Comparison of ENCODE assay signal across 8 cellular contexts in the genomic region with DNA sequence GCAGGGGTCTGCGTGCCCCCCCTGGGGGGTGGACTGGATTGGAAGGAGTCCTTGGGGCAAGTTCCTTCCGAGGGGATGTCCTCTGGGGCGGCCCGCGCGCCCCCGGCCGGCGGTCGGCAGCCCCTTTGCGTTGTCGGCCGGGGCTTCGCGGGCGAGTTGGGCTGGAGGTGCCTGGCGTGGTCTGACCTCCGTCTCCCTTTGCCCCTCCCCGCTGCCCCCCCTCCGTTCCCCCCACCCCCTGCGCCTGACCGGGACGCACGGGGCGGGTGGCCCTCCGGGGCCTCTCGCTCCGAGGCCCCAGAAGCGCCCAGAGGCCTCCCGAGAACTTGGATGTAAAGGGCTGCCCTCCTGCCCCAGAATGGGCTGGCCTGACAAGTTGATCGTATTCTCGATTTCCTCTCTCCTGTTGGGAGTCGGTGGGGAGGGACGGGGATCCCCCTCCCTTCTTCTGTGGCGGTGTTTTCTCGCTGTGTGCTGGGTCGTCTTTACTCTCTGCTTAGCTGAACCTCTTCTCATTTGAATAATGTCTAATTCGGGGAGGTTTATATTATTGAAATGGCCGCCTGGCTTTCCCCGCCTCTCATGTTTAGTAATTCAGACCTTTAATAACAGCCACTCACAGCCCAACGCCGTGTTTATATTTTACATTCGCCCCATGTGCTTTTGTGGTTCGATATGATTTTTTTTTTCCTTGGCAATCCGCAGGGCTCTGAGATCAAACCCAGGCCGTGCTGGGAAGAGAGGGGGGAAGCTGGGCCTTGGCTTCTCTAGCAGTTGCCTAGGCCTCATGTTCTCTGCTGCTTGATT. TPM values are rescaled to one million over a fixed set of nuclear protein-coding genes. Genes with fewer than 3 reads are reported as not detected.
A peak's percentile ranks its signal among the peaks of the same experiment; 100 is the strongest.
DNase-seq lines count a peak whose midpoint lies in the region; ATAC-seq, FAIRE-seq and TF ChIP-seq lines count a peak whose summit lies in the region.

No MANE protein-coding gene starts in this region.

- ATAC-seq in GM21381 (IDR thresholded peaks at IDR 0.05; ENCODE audit: unreplicated experiment) = peak; percentile 49
- peak; percentile 41 to 47 for ATAC-seq in activated T-cell treated with anti-CD3 and anti-CD28 coated beads, Interleukin-2, amount 50 U/mL, for 4 hours
- ATAC-seq in naive B cell (ENCODE audit: low read depth in 2 of 2) = peak; percentile 54 to 57
- ATAC-seq in stimulated activated effector memory CD8-positive, alpha-beta T cell treated with anti-CD3 and anti-CD28 coated beads, Interleukin-12 subunit alpha, Interleukin-12 subunit beta, amount 100 ng/mL, for 72 hours = peak; percentile 70

- peak overlapping the region; percentile 85 for H3K4me2 ChIP-seq in PC-9

- H3K4me3 Mint-ChIP-seq in activated T-cell treated with anti-CD3 and anti-CD28 coated beads, Interleukin-2, amount 50 U/mL, for 4 hours = peak overlapping the region; percentile 90
- peak overlapping the region; percentile 87 to 99 (median 98) for H3K4me3 Mint-ChIP-seq in naive B cell
- H3K4me3 Mint-ChIP-seq in stimulated activated effector memory CD8-positive, alpha-beta T cell treated with anti-CD3 and anti-CD28 coated beads, Interleukin-12 subunit alpha, Interleukin-12 subunit beta, amount 100 ng/mL, for 72 hours = peak overlapping the region; percentile 90

- peak overlapping the region; percentile 93 for H2AFZ ChIP-seq in PC-9

- H3K79me2 ChIP-seq in PC-9 (ENCODE audit: low read depth) = peaks cover 52% of the 10 kb centered on the region

- no peaks in the 10 kb centered on the region for H3K36me3 ChIP-seq in PC-9 (ENCODE audit: low read depth)
- no peaks in the 10 kb centered on the region for H3K36me3 ChIP-seq in esophagus squamous epithelium

- CTCF ChIA-PET in PC-9 (lab: Charles Lee) = interaction anchor here (0.6 kb wide), 1 partner anchor 1433 kb away, joined by 3 read pairs; no protein-coding TSS in a partner anchor

- intact Hi-C loops in PC-9 (cut with micrococcal nuclease; ENCODE audit: unreplicated experiment) = loop anchor here (5.0 to 10.0 kb wide), 5 partner anchors 45 to 1590 kb away; a partner anchor contains a TSS
- intact Hi-C loops in esophagus squamous epithelium (cut with DNase I) = no loop called here

- H3K27ac ChIP-seq in PC-9 (peak overlapping the region; percentile 82), esophagus squamous epithelium (peak overlapping the region; percentile 95 to 99 (median 98))

- no peaks in the 10 kb centered on the region for H3K9me2 ChIP-seq in PC-9 (ENCODE audit: insufficient read depth)

- H3K9me3 ChIP-seq in PC-9 (ENCODE audit: insufficient read depth, low read depth) (no peaks in the 10 kb centered on the region; the same call in 1 of the 2 replicates), esophagus squamous epithelium (no peaks in the 10 kb centered on the region)

- H3F3A ChIP-seq in PC-9 (ENCODE audit: insufficient read depth, low read depth) = peaks cover 20% of the 10 kb centered on the region

- H3K4me3 ChIP-seq in PC-9 = peak overlapping the region; percentile 70
- H3K4me3 ChIP-seq in esophagus squamous epithelium = peak overlapping the region; percentile 74 to 95 (median 82)

- peaks cover 48% of the 10 kb centered on the region for H3K4me1 ChIP-seq in PC-9 (replicated peaks; ENCODE audit: insufficient read depth)
- peaks cover 0 to 49% (median 11%) of the 10 kb centered on the region in 3 donors for H3K4me1 ChIP-seq in esophagus squamous epithelium

- FAIRE-seq in D721Med (lab: Jason Lieb, UNC) = peak; percentile 80

- peak overlapping the region; percentile 95 to 99 (median 98) for H3K27ac Mint-ChIP-seq in naive B cell
- H3K27ac Mint-ChIP-seq in stimulated activated effector memory CD8-positive, alpha-beta T cell treated with anti-CD3 and anti-CD28 coated beads, Interleukin-12 subunit alpha, Interleukin-12 subunit beta, amount 100 ng/mL, for 72 hours = peak overlapping the region; percentile 96

- POLR2A ChIA-PET in PC-9 (lab: Charles Lee; ENCODE audit: unreplicated experiment) = interaction anchor here (0.6 to 0.7 kb wide), 2 partner anchors 120 to 1625 kb away, joined by 4 to 6 read pairs; no protein-coding TSS in a partner anchor

- 0% methylated on average over 12 to 17 of the region's 46 CpGs for whole genome bisulfite sequencing in esophagus squamous epithelium, 2 donors

- H3K27me3 Mint-ChIP-seq in activated T-cell treated with anti-CD3 and anti-CD28 coated beads, Interleukin-2, amount 50 U/mL, for 4 hours (ENCODE audit: low read depth) = no peaks in the 10 kb centered on the region
- no peaks in the 10 kb centered on the region for H3K27me3 Mint-ChIP-seq in naive B cell

- no peaks in the 10 kb centered on the region for H3K36me3 Mint-ChIP-seq in activated T-cell treated with anti-CD3 and anti-CD28 coated beads, Interleukin-2, amount 50 U/mL, for 4 hours (ENCODE audit: insufficient read depth)
- H3K36me3 Mint-ChIP-seq in naive B cell = peaks cover 2 to 4% of the 10 kb centered on the region in 2 donors
- H3K36me3 Mint-ChIP-seq in stimulated activated effector memory CD8-positive, alpha-beta T cell treated with anti-CD3 and anti-CD28 coated beads, Interleukin-12 subunit alpha, Interleukin-12 subunit beta, amount 100 ng/mL, for 72 hours = peaks cover 37% of the 10 kb centered on the region

- peak in 3 of 4 donors; percentile 84 to 94 (median 85) for TF ChIP-seq POLR2A in esophagus squamous epithelium (IDR thresholded peaks at IDR 0.05)

- BruUV-seq in PC-9 (replicated peaks; lab: Mats Ljungman, UMichigan) = no TSS peak

- peaks cover under 1% of the 10 kb centered on the region for H3K9me3 Mint-ChIP-seq in activated T-cell treated with anti-CD3 and anti-CD28 coated beads, Interleukin-2, amount 50 U/mL, for 4 hours
- H3K9me3 Mint-ChIP-seq in naive B cell = peaks cover 0 to 1% (median under 1%) of the 10 kb centered on the region in 7 donors
- no peaks in the 10 kb centered on the region for H3K9me3 Mint-ChIP-seq in stimulated activated effector memory CD8-positive, alpha-beta T cell treated with anti-CD3 and anti-CD28 coated beads, Interleukin-12 subunit alpha, Interleukin-12 subunit beta, amount 100 ng/mL, for 72 hours

- TF ChIP-seq CTCF in D721Med (IDR thresholded peaks at IDR 0.05; ENCODE audit: insufficient read depth, missing control alignments) (no peak), PC-9 (conservative IDR thresholded peaks at IDR 0.05) (no peak), esophagus squamous epithelium (IDR thresholded peaks at IDR 0.05) (no peak)

- no peaks in the 10 kb centered on the region for H4K20me1 ChIP-seq in PC-9 (ENCODE audit: insufficient read depth)

- no peaks in the 10 kb centered on the region for H3K27me3 ChIP-seq in PC-9 (ENCODE audit: insufficient read depth, low read depth)
- H3K27me3 ChIP-seq in esophagus squamous epithelium = no peaks in the 10 kb centered on the region

- H3K4me1 Mint-ChIP-seq in activated T-cell treated with anti-CD3 and anti-CD28 coated beads, Interleukin-2, amount 50 U/mL, for 4 hours (ENCODE audit: low read depth) = peaks cover 43% of the 10 kb centered on the region
- H3K4me1 Mint-ChIP-seq in naive B cell = peaks cover 37 to 58% (median 52%) of the 10 kb centered on the region in 3 donors
- peaks cover 53% of the 10 kb centered on the region for H3K4me1 Mint-ChIP-seq in stimulated activated effector memory CD8-positive, alpha-beta T cell treated with anti-CD3 and anti-CD28 coated beads, Interleukin-12 subunit alpha, Interleukin-12 subunit beta, amount 100 ng/mL, for 72 hours

- DNase-seq in D721Med (ENCODE audit: insufficient read length, low spot score) = no peak
- peak in 59 of 76 experiments; percentile 7 to 70 (median 38) for DNase-seq in HUDEP-2 (lab: John Stamatoyannopoulos, UW; ENCODE audit: unreplicated experiment in 76 of 76)
- peak; percentile 74 to 84 for DNase-seq in PC-9
- peak; percentile 48 for DNase-seq in activated T-cell treated with anti-CD3 and anti-CD28 coated beads, Interleukin-2, amount 50 U/mL, for 4 hours
- peak; percentile 23 for DNase-seq in esophagus squamous epithelium (lab: John Stamatoyannopoulos, UW)
- DNase-seq in naive B cell = peak; percentile 80
- peak; percentile 52 to 89 for DNase-seq in stimulated activated effector memory CD8-positive, alpha-beta T cell treated with anti-CD3 and anti-CD28 coated beads, Interleukin-12 subunit alpha, Interleukin-12 subunit beta, amount 100 ng/mL, for 72 hours (ENCODE audit: low spot score in 2 of 2)

RNA-seq across cellular contexts. Expression of a gene that starts 1.3 kb away (rescaled TPM):
- total RNA-seq in PC-9 (2021) = 16.6 and 28.5 TPM in 2 replicates
- total RNA-seq in activated T-cell treated with anti-CD3 and anti-CD28 coated beads, Interleukin-2, amount 50 U/mL, for 4 hours = 1 to 10 TPM; 9.0 to 9.9 (median 9.0) TPM
- total RNA-seq in esophagus squamous epithelium = 10 to 100 TPM in 1 of 4 donors, 1 to 10 TPM in 3; 7.8 to 10.5 (median 9.2) TPM
- polyA plus RNA-seq in naive B cell (ENCODE audit: low read depth in 6 of 6) = 10 to 100 TPM; 12.2 to 23.6 (median 20.0) TPM
